Comparison of ENCODE assay signal across 28 cellular contexts in genomic region chr16:67390816-67391423, GRCh38. TPM values are rescaled to one million over a fixed set of nuclear protein-coding genes. Genes with fewer than 3 reads are reported as not detected.
DNase-seq lines count a peak whose midpoint lies in the region; ATAC-seq and TF ChIP-seq lines count a peak whose summit lies in the region.
"Had no signal": no experiment of that assay in that cellular context is flagged by ENCODE, and none has a peak within 500 bp of the region (broad histone marks: within the 10 kb centered on the region; RNA-seq: fewer than 3 reads in every experiment).

No MANE protein-coding gene starts in this region.

- H3K27me3 ChIP-seq in suprapubic skin (no peaks in the 10 kb centered on the region), foreskin keratinocyte (peaks cover 35% of the 10 kb centered on the region)
- H3K27me3 ChIP-seq: MG63, tibial nerve had no signal

- H3K27ac Mint-ChIP-seq in glutamatergic neuron (ENCODE audit: unreplicated experiment), result peak overlapping the region; percentile 64
- peak overlapping the region; percentile 52 for H3K27ac Mint-ChIP-seq in osteocyte (ENCODE audit: unreplicated experiment)
- H3K27ac Mint-ChIP-seq: activated CD8-positive, alpha-beta T cell treated with anti-CD3 and anti-CD28 coated beads for 36 hours; activated naive CD4-positive, alpha-beta T cell treated with anti-CD3 and anti-CD28 coated beads, Interleukin-2, amount 10 ng/mL, durations not matched to agents 7 days and 5 days; activated T-helper 1 cell treated with anti-CD3 and anti-CD28 coated beads, Interleukin-12 subunit alpha, Interleukin-12 subunit beta, Interleukin-2, Interleukin-4 antibody, amounts not matched to agents 30 ng/mL and 10 ng/mL and 1 ng/mL, durations not matched to agents 14 hours and 24 hours and 36 hours; T-helper 17 cell had no signal

- no peaks in the 10 kb centered on the region for H3K36me3 Mint-ChIP-seq in glutamatergic neuron (ENCODE audit: unreplicated experiment)
- H3K36me3 Mint-ChIP-seq in osteocyte (ENCODE audit: unreplicated experiment), result no peaks in the 10 kb centered on the region
- H3K36me3 Mint-ChIP-seq: activated naive CD4-positive, alpha-beta T cell treated with anti-CD3 and anti-CD28 coated beads, Interleukin-2, amount 10 ng/mL, durations not matched to agents 7 days and 5 days had no signal

- WGBS in suprapubic skin, result 83% methylated on average over 10 of the region's 11 CpGs

- H3K9me3 ChIP-seq in suprapubic skin, result no peaks in the 10 kb centered on the region
- H3K9me3 ChIP-seq: Caco-2, left lung, MG63, tibial nerve had no signal

- no peak for TF ChIP-seq POLR2A in suprapubic skin (IDR thresholded peaks at IDR 0.05)

- peaks cover 23% of the 10 kb centered on the region for H3K4me1 Mint-ChIP-seq in glutamatergic neuron (ENCODE audit: low read depth, unreplicated experiment)
- peaks cover 22% of the 10 kb centered on the region for H3K4me1 Mint-ChIP-seq in osteocyte (ENCODE audit: unreplicated experiment)

- H3K27me3 Mint-ChIP-seq in glutamatergic neuron (ENCODE audit: unreplicated experiment) (peaks cover 15% of the 10 kb centered on the region), osteocyte (ENCODE audit: unreplicated experiment) (peaks cover 11% of the 10 kb centered on the region)

- TF ChIP-seq CTCF in RWPE1 (conservative IDR thresholded peaks at IDR 0.05; ENCODE audit: low read depth) (no peak), glutamatergic neuron (IDR thresholded peaks at IDR 0.05; ENCODE audit: partially characterized antibody, unreplicated experiment) (no peak), osteocyte (IDR thresholded peaks at IDR 0.05) (no peak), suprapubic skin (IDR thresholded peaks at IDR 0.05) (no peak), foreskin keratinocyte (conservative IDR thresholded peaks at IDR 0.05) (no peak)

- peaks cover 57% of the 10 kb centered on the region for H3K4me1 ChIP-seq in suprapubic skin
- H3K4me1 ChIP-seq in foreskin keratinocyte, result peaks cover 5% of the 10 kb centered on the region

- CTCF ChIA-PET in RWPE1 (lab: Yijun Ruan, JAX), result interaction anchor here (0.9 kb wide), 1 partner anchor 38 kb away, joined by 3 read pairs; no protein-coding TSS in a partner anchor

- no peak for ATAC-seq in foreskin keratinocyte
- ATAC-seq: activated CD4-positive, CD25-positive, alpha-beta regulatory T cell treated with anti-CD3 and anti-CD28 coated beads, Interleukin-2, amount 50 U/mL, for 24 hours; activated CD8-positive, alpha-beta T cell treated with anti-CD3 and anti-CD28 coated beads for 36 hours; T-helper 17 cell had no signal

- POLR2A ChIA-PET in RWPE1 (lab: Yijun Ruan, JAX; ENCODE audit: low non-redundant PET), result interaction anchor here (0.6 kb wide), 1 partner anchor 98 kb away, joined by 4 read pairs; no protein-coding TSS in a partner anchor

- H3K4me3 ChIP-seq in suprapubic skin, result peak overlapping the region; percentile 52
- H3K4me3 ChIP-seq: MG63, tibial nerve had no signal

- H3K36me3 ChIP-seq in suprapubic skin, result no peaks in the 10 kb centered on the region
- H3K36me3 ChIP-seq: left lung, MG63, tibial nerve had no signal

- H3K9me3 Mint-ChIP-seq in glutamatergic neuron (ENCODE audit: unreplicated experiment) (peaks cover 2% of the 10 kb centered on the region), osteocyte (ENCODE audit: unreplicated experiment) (no peaks in the 10 kb centered on the region)
- H3K9me3 Mint-ChIP-seq: activated CD8-positive, alpha-beta T cell treated with anti-CD3 and anti-CD28 coated beads for 36 hours; activated naive CD4-positive, alpha-beta T cell treated with anti-CD3 and anti-CD28 coated beads, Interleukin-2, amount 10 ng/mL, durations not matched to agents 7 days and 5 days; activated T-helper 1 cell treated with anti-CD3 and anti-CD28 coated beads, Interleukin-12 subunit alpha, Interleukin-12 subunit beta, Interleukin-2, Interleukin-4 antibody, amounts not matched to agents 30 ng/mL and 10 ng/mL and 1 ng/mL, durations not matched to agents 14 hours and 24 hours and 36 hours had no signal

- DNase-seq in RWPE1 (ENCODE audit: low spot score) (no peak), glutamatergic neuron (no peak), osteocyte (ENCODE audit: extremely low spot score, unreplicated experiment) (no peak), suprapubic skin (ENCODE audit: low spot score in 2 of 2) (peak in 1 of 2 donors; percentile 69), NCI-H2029 treated with DMSO at 0.1 percent for 48 hours (lab: John Stamatoyannopoulos, UW) (no peak), NCI-H187 treated with DMSO at 0.1 percent for 48 hours (lab: John Stamatoyannopoulos, UW) (no peak), foreskin keratinocyte (no peak), COLO668 (lab: John Stamatoyannopoulos, UW; ENCODE audit: unreplicated experiment) (no peak)
- DNase-seq: activated CD8-positive, alpha-beta T cell treated with anti-CD3 and anti-CD28 coated beads for 36 hours; activated naive CD4-positive, alpha-beta T cell treated with anti-CD3 and anti-CD28 coated beads, Interleukin-2, amount 10 ng/mL, durations not matched to agents 7 days and 5 days; amniotic stem cell; Caco-2; NCI-H2081 treated with DMSO at 0.1 percent for 48 hours; stimulated activated naive CD4-positive, alpha-beta T cell treated with Interleukin-2 at 50 U/mL for 16 hours; T-helper 17 cell had no signal

- H3K27ac ChIP-seq in RWPE1 (peak overlapping the region; percentile 34), suprapubic skin (no peak overlapping the region), foreskin keratinocyte (no peak overlapping the region)
- H3K27ac ChIP-seq: HL-60, KMS-11 had no signal

- no peak for TF ChIP-seq EP300 in suprapubic skin (IDR thresholded peaks at IDR 0.05)

- H3K4me3 Mint-ChIP-seq in glutamatergic neuron (ENCODE audit: unreplicated experiment) (no peak overlapping the region), osteocyte (ENCODE audit: unreplicated experiment) (no peak overlapping the region)
- H3K4me3 Mint-ChIP-seq: activated CD8-positive, alpha-beta T cell treated with anti-CD3 and anti-CD28 coated beads for 36 hours; activated naive CD4-positive, alpha-beta T cell treated with anti-CD3 and anti-CD28 coated beads, Interleukin-2, amount 10 ng/mL, durations not matched to agents 7 days and 5 days; activated T-helper 1 cell treated with anti-CD3 and anti-CD28 coated beads, Interleukin-12 subunit alpha, Interleukin-12 subunit beta, Interleukin-2, Interleukin-4 antibody, amounts not matched to agents 30 ng/mL and 10 ng/mL and 1 ng/mL, durations not matched to agents 14 hours and 24 hours and 36 hours had no signal

RNA-seq across cellular contexts. Expression of gene TPPP3, which starts 2.4 kb away (rescaled TPM):
- 21.7 TPM for total RNA-seq in glutamatergic neuron (ENCODE audit: unreplicated experiment)
- total RNA-seq in osteocyte, result 1.4 and 1.5 TPM in 2 replicates
- 100 to 1,000 TPM in 3 of 4 donors, 10 to 100 TPM in 1; 47.6 to 182 (median 121) TPM for total RNA-seq in suprapubic skin
- 0.07 TPM in 1 of 2 replicates, not detected in the other for total RNA-seq in foreskin keratinocyte
- 0.07 and 0.09 TPM in 2 replicates for polyA plus RNA-seq in foreskin keratinocyte
- total RNA-seq: activated CD8-positive, alpha-beta T cell treated with anti-CD3 and anti-CD28 coated beads for 36 hours; activated T-helper 1 cell treated with anti-CD3 and anti-CD28 coated beads, Interleukin-12 subunit alpha, Interleukin-12 subunit beta, Interleukin-2, Interleukin-4 antibody, amounts not matched to agents 30 ng/mL and 10 ng/mL and 1 ng/mL, durations not matched to agents 14 hours and 24 hours and 36 hours had no signal

RNA-seq across cellular contexts. Expression of gene ZDHHC1, which starts 25.4 kb away (rescaled TPM):
- total RNA-seq in glutamatergic neuron (ENCODE audit: unreplicated experiment) (4.6 TPM), osteocyte (13.5 and 15.4 TPM in 2 replicates), suprapubic skin (10 to 100 TPM; 14.0 to 31.0 (median 23.8) TPM), foreskin keratinocyte (3.3 and 3.6 TPM in 2 replicates)
- 3.2 and 3.9 TPM in 2 replicates for polyA plus RNA-seq in foreskin keratinocyte

RNA-seq across cellular contexts. Expression of gene HSD11B2, which starts 40.0 kb away (rescaled TPM):
- 6.0 TPM for total RNA-seq in glutamatergic neuron (ENCODE audit: unreplicated experiment)
- 0.40 and 0.68 TPM in 2 replicates for total RNA-seq in osteocyte
- 100 to 1,000 TPM in 1 of 4 donors, 10 to 100 TPM in 3; 45.6 to 164 (median 69.1) TPM for total RNA-seq in suprapubic skin
- total RNA-seq in foreskin keratinocyte, result 0.78 and 1.1 TPM in 2 replicates
- 1.3 and 1.5 TPM in 2 replicates for polyA plus RNA-seq in foreskin keratinocyte
- total RNA-seq: endothelial cell of umbilical vein, fibroblast of lung, G401, glomerular endothelial cell, occipital lobe, pulmonary artery endothelial cell, T-helper 17 cell had no signal
